ENCODE assay signal across 8 cellular contexts in genomic region chr22:46763051-46763705, GRCh38. TPM values are rescaled to one million over a fixed set of nuclear protein-coding genes. Genes with fewer than 3 reads are reported as not detected.
A peak's percentile ranks its signal among the peaks of the same experiment; 100 is the strongest.
DNase-seq lines count a peak whose midpoint lies in the region; ATAC-seq, FAIRE-seq and TF ChIP-seq lines count a peak whose summit lies in the region.

No MANE protein-coding gene starts in this region.

- peaks cover 10% of the 10 kb centered on the region; the same call in 1 of the 2 replicates for H3K4me1 ChIP-seq in GM23338 (ENCODE audit: insufficient read depth)
- H3K4me1 ChIP-seq in NT2/D1 (ENCODE audit: insufficient read depth, insufficient read length): no peaks in the 10 kb centered on the region
- H3K4me1 ChIP-seq in kidney (ENCODE audit: control insufficient read depth in 1 of 2, insufficient read depth in 1 of 2, low read depth in 1 of 2, low read length in 2 of 2): peaks cover 10 to 17% of the 10 kb centered on the region in 2 donors
- peaks cover 23% of the 10 kb centered on the region for H3K4me1 ChIP-seq in stomach smooth muscle (ENCODE audit: control insufficient read depth, insufficient read depth, low read length)

- H3F3A ChIP-seq in GM23338 (replicated peaks; ENCODE audit: low read depth): peaks cover 14% of the 10 kb centered on the region; the same call in 1 of the 2 replicates

- POLR2A ChIA-PET in MCF 10A (lab: Yijun Ruan, JAX): interaction anchor here (0.6 to 5.1 kb wide), 28 partner anchors 9 to 1510 kb away, joined by 3 to 109 read pairs (median 4); no protein-coding TSS in a partner anchor

- H4K20me1 ChIP-seq in GM23338 (replicated peaks; ENCODE audit: insufficient read depth): no peaks in the 10 kb centered on the region; the same call in 1 of the 2 replicates

- FAIRE-seq in kidney (lab: Jason Lieb, UNC): no peak

- BruUV-seq in MCF 10A (replicated peaks; lab: Mats Ljungman, UMichigan): no TSS peak

- H3K79me2 ChIP-seq in GM23338 (replicated peaks; ENCODE audit: insufficient read depth): peaks cover 71% of the 10 kb centered on the region

- ATAC-seq in GM23338: peak; percentile 10; the same call in 2 of the 3 replicates

- H3K4me3 Mint-ChIP-seq in GM23338: peak overlapping the region; percentile 98
- peak overlapping the region; percentile 99 for H3K4me3 Mint-ChIP-seq in MCF 10A (ENCODE audit: unreplicated experiment)

- H3K36me3 ChIP-seq in GM23338 (ENCODE audit: insufficient read depth) (no peaks in the 10 kb centered on the region), NT2/D1 (ENCODE audit: insufficient read depth, insufficient read length, low read length) (peaks cover 30% of the 10 kb centered on the region), kidney (ENCODE audit: control insufficient read depth in 1 of 2, insufficient read depth in 2 of 2, low read length in 2 of 2) (no peaks in the 10 kb centered on the region), stomach smooth muscle (ENCODE audit: control insufficient read depth in 2 of 2, insufficient read depth in 2 of 2, low read length in 2 of 2) (no peaks in the 10 kb centered on the region)

- H2AFZ ChIP-seq in GM23338: peak overlapping the region; percentile 84

- H3K27ac Mint-ChIP-seq in GM23338 (peak overlapping the region; percentile 98), MCF 10A (ENCODE audit: low read depth, unreplicated experiment) (peak overlapping the region; percentile 100)

- no peaks in the 10 kb centered on the region for H3K27me3 ChIP-seq in GM23338 (ENCODE audit: insufficient read depth)
- no peaks in the 10 kb centered on the region for H3K27me3 ChIP-seq in NT2/D1 (ENCODE audit: insufficient read depth, insufficient read length)
- H3K27me3 ChIP-seq in stomach smooth muscle (ENCODE audit: control insufficient read depth in 1 of 2, insufficient read depth in 2 of 2, low read length in 2 of 2): no peaks in the 10 kb centered on the region

- TF ChIP-seq CTCF in GM12875 (IDR thresholded peaks at IDR 0.05; ENCODE audit: borderline replicate concordance, insufficient read depth, low read depth, low read length) (no peak), GM23338 (conservative IDR thresholded peaks at IDR 0.05; ENCODE audit: low read depth in 2 of 2) (no peak), MCF 10A (IDR thresholded peaks at IDR 0.05; ENCODE audit: unreplicated experiment) (no peak), kidney (IDR thresholded peaks at IDR 0.05; ENCODE audit: borderline replicate concordance, extremely low read depth, insufficient read depth) (no peak)

- CTCF ChIA-PET in MCF 10A (lab: Yijun Ruan, JAX): interaction anchor here (0.6 to 4.1 kb wide), 7 partner anchors 11 to 394 kb away, joined by 3 to 32 read pairs (median 4); no protein-coding TSS in a partner anchor

- H3K27ac ChIP-seq in GM23338 (ENCODE audit: low read depth) (peak overlapping the region; percentile 79), kidney (ENCODE audit: low read depth in 2 of 2, low read length in 2 of 2) (peak overlapping the region; percentile 92 to 96), stomach smooth muscle (ENCODE audit: low read length) (peak overlapping the region; percentile 98)

- intact Hi-C loops in MCF 10A (cut with micrococcal nuclease): loop anchor here (5.0 kb wide), 1 partner anchor 201 kb away; no protein-coding TSS in a partner anchor
- intact Hi-C loops in kidney (cut with DNase I): no loop called here

- H3K9me3 Mint-ChIP-seq in GM23338 (peaks cover 3% of the 10 kb centered on the region; the same call in 1 of the 3 replicates), MCF 10A (ENCODE audit: unreplicated experiment) (no peaks in the 10 kb centered on the region)

- H3K27me3 Mint-ChIP-seq in GM23338 (ENCODE audit: insufficient read depth, low read depth, poor library complexity): peaks cover 17% of the 10 kb centered on the region
- no peaks in the 10 kb centered on the region for H3K27me3 Mint-ChIP-seq in MCF 10A (ENCODE audit: insufficient read depth, unreplicated experiment)

- peak overlapping the region; percentile 96 for H3K9ac ChIP-seq in NT2/D1 (ENCODE audit: insufficient read length, low read depth)
- peak overlapping the region; percentile 81 to 96 for H3K9ac ChIP-seq in kidney (ENCODE audit: low read length in 2 of 2)
- peak overlapping the region; percentile 96 to 99 for H3K9ac ChIP-seq in stomach smooth muscle (ENCODE audit: low read length in 2 of 2)

- no peaks in the 10 kb centered on the region for H3K9me2 ChIP-seq in GM23338 (ENCODE audit: insufficient read depth)

- H3K4me3 ChIP-seq in GM12875 (ENCODE audit: low read depth, low read length): peak overlapping the region; percentile 80
- peak overlapping the region; percentile 95 for H3K4me3 ChIP-seq in GM23338
- peak overlapping the region; percentile 95 for H3K4me3 ChIP-seq in NT2/D1 (ENCODE audit: insufficient read length, low read depth)
- peak overlapping the region; percentile 83 to 90 for H3K4me3 ChIP-seq in kidney (ENCODE audit: low read length in 2 of 2)
- peak overlapping the region; percentile 85 to 98 for H3K4me3 ChIP-seq in stomach smooth muscle (ENCODE audit: low read length in 2 of 2)

- DNase-seq in GM23338 (ENCODE audit: low spot score): peak; percentile 51
- DNase-seq in NT2/D1 (ENCODE audit: low read depth, low spot score): no peak
- DNase-seq in MCF 10A (ENCODE audit: unreplicated experiment): no peak
- DNase-seq in kidney: peak; percentile 88
- DNase-seq in DMS153 treated with DMSO at 0.1 percent for 48 hours (lab: John Stamatoyannopoulos, UW; ENCODE audit: unreplicated experiment): no peak
- no peak for DNase-seq in HPDE6-E6E7 (ENCODE audit: extremely low spot score)

- H3K4me2 ChIP-seq in GM23338: peak overlapping the region; percentile 88

- no peaks in the 10 kb centered on the region for H3K9me3 ChIP-seq in NT2/D1 (ENCODE audit: insufficient read depth, low read length)
- no peaks in the 10 kb centered on the region for H3K9me3 ChIP-seq in kidney (ENCODE audit: control insufficient read depth in 1 of 2, low read length in 2 of 2)
- H3K9me3 ChIP-seq in stomach smooth muscle (ENCODE audit: control insufficient read depth in 2 of 2, low read length in 2 of 2): no peaks in the 10 kb centered on the region

- H3K4me1 Mint-ChIP-seq in GM23338 (peaks cover 8% of the 10 kb centered on the region), MCF 10A (ENCODE audit: insufficient read depth, unreplicated experiment) (peaks cover 35% of the 10 kb centered on the region)

- H3K36me3 Mint-ChIP-seq in GM23338 (ENCODE audit: low read depth): peaks cover 12% of the 10 kb centered on the region
- peaks cover 24% of the 10 kb centered on the region for H3K36me3 Mint-ChIP-seq in MCF 10A (ENCODE audit: insufficient read depth, unreplicated experiment)

TF ChIP-seq in GM23338, 12 proteins besides CTCF, POLR2A, EP300 and RAD21 (continues in another document):
- TF ChIP-seq EZH2 (IDR thresholded peaks at IDR 0.05; ENCODE audit: low read depth, unreplicated experiment) (no peak), JUNB (IDR thresholded peaks at IDR 0.05; ENCODE audit: unreplicated experiment) (no peak), STAT1 (IDR thresholded peaks at IDR 0.05; ENCODE audit: unreplicated experiment) (no peak), ETS1 (IDR thresholded peaks at IDR 0.05) (no peak), CREB1 (CRISPR knock-in tag; IDR thresholded peaks at IDR 0.05; ENCODE audit: low read depth) (no peak)

RNA-seq across cellular contexts. Expression of gene TBC1D22A, which starts 0.7 kb away (rescaled TPM):
- 10.7 and 13.3 TPM in 2 replicates for total RNA-seq in GM23338 (2014; rRNA removed; shearing (Covaris generic))
- 9.0 and 9.6 TPM in 2 replicates for polyA plus RNA-seq in GM23338 (2016; fragmentation: Nextera tagmentation; extraction: Ambion mirVana)
- 26.0 and 27.7 TPM in 2 replicates for total RNA-seq in MCF 10A (2022)
- total RNA-seq in kidney: 39.4 TPM
- 24.6 TPM for polyA plus RNA-seq in kidney (ENCODE audit: insufficient read depth, low read depth, low replicate concordance)

RNA-seq across cellular contexts. Expression of gene CERK, which starts 25.1 kb away (rescaled TPM):
- total RNA-seq in GM23338 (2014; rRNA removed; shearing (Covaris generic)): 62.9 and 63.5 TPM in 2 replicates
- polyA plus RNA-seq in GM23338 (2016; fragmentation: Nextera tagmentation; extraction: Ambion mirVana): 11.9 and 12.7 TPM in 2 replicates
- 11.6 and 20.2 TPM in 2 replicates for total RNA-seq in MCF 10A (2022)
- total RNA-seq in kidney: 28.2 TPM
- polyA plus RNA-seq in kidney (ENCODE audit: insufficient read depth, low read depth, low replicate concordance): 21.6 TPM

Comparison
In these comparisons a context has a peak if more than half of its experiments do, and no peak if none do; other contexts are left out.
1. DNase-seq: peak in GM23338 (single experiment) and kidney (single experiment); none in NT2/D1 (single experiment), MCF 10A (single experiment), DMS153 treated with DMSO at 0.1 percent for 48 hours (single experiment) and HPDE6-E6E7 (single experiment).
2. Peak in every context shown above with its lines, with median percentiles within 50 percentile points of each other: H3K4me3 ChIP-seq, H3K27ac ChIP-seq and H3K9ac ChIP-seq.